In genomic region chr10:18651324-18652007, GRCh38 we compare ENCODE assay signal across 8 cellular contexts.
DNase-seq lines count a peak whose midpoint lies in the region; ATAC-seq lines count a peak whose summit lies in the region.

TSS of gene NSUN6 (minus strand) at chr10:18651587. CDS start at chr10:18651203, 384 bp downstream.

- peaks cover 11% of the 10 kb centered on the region for H3K36me3 Mint-ChIP-seq in central memory CD8-positive, alpha-beta T cell (ENCODE audit: insufficient read depth)

- no peaks in the 10 kb centered on the region for H3K27me3 Mint-ChIP-seq in central memory CD8-positive, alpha-beta T cell

- ATAC-seq in GM18873 (IDR thresholded peaks at IDR 0.05; ENCODE audit: low FRiP score, unreplicated experiment) (peak; percentile 86), HG03135 (IDR thresholded peaks at IDR 0.05; ENCODE audit: unreplicated experiment) (peak; percentile 97)
- ATAC-seq in central memory CD8-positive, alpha-beta T cell (replicated peaks; ENCODE audit: extremely low read depth, poor library complexity, severe bottlenecking) = peak; percentile 94

- DNase-seq in AG08396 (ENCODE audit: low spot score) (peak; percentile 87), NCI-H226 (peak; percentile 77), islet precursor cell (peak; percentile 89)
- DNase-seq in activated CD4-positive, CD25-positive, alpha-beta regulatory T cell treated with anti-CD3 and anti-CD28 coated beads, Interleukin-2, amount 50 U/mL, for 16 hours (ENCODE audit: low read depth, low spot score) = peak; percentile 90
- peak; percentile 90 to 93 for DNase-seq in central memory CD8-positive, alpha-beta T cell (ENCODE audit: low spot score in 2 of 2)
- DNase-seq in stimulated activated CD4-positive, alpha-beta T cell treated with anti-CD3 and anti-CD28 coated beads, Interleukin-15, amount 100 ng/mL, for 24 hours = peak; percentile 95

- peak within 1 kb of the TSS; percentile 94 for H3K27ac Mint-ChIP-seq in central memory CD8-positive, alpha-beta T cell (ENCODE audit: low read depth)

- peaks cover 31% of the 10 kb centered on the region for H3K4me1 Mint-ChIP-seq in central memory CD8-positive, alpha-beta T cell

- H3K9me3 Mint-ChIP-seq in central memory CD8-positive, alpha-beta T cell = no peaks in the 10 kb centered on the region

- peak within 1 kb of the TSS; percentile 95 for H3K4me3 Mint-ChIP-seq in central memory CD8-positive, alpha-beta T cell

Comparison
In these comparisons a context has a peak if more than half of its experiments do, and no peak if none do; other contexts are left out.
1. Peak in every context shown above with its lines: DNase-seq and ATAC-seq.